22 cellular contexts compared by ENCODE assay signal in genomic region chr1:67333603-67334002, GRCh38. TPM values are rescaled to one million over a fixed set of nuclear protein-coding genes. Genes with fewer than 3 reads are reported as not detected.
DNase-seq lines count a peak whose midpoint lies in the region; ATAC-seq, FAIRE-seq and TF ChIP-seq lines count a peak whose summit lies in the region.
"Had no signal": no experiment of that assay in that cellular context is flagged by ENCODE, and none has a peak within 500 bp of the region (broad histone marks: within the 10 kb centered on the region; RNA-seq: fewer than 3 reads in every experiment).

No MANE protein-coding gene starts in this region.

- no peak overlapping the region for H3K4me3 ChIP-seq in OCI-LY3 (ENCODE audit: low read length)
- no peak overlapping the region; the same call in 1 of the 2 replicates for H3K4me3 ChIP-seq in GM12878
- H3K4me3 ChIP-seq in neural progenitor cell, result no peak overlapping the region
- H3K4me3 ChIP-seq: Peyer's patch, tibial nerve had no signal

- TF ChIP-seq RAD21 in GM12878 (IDR thresholded peaks at IDR 0.05; ENCODE audit: insufficient read depth, low read depth, low read length), result no peak

- no peak for ATAC-seq in GM12878

- WGBS in GM12878 (ENCODE audit: insufficient coverage, insufficient replicate concordance, low lambda C conversion rate, missing lambda C conversion rate), result 67% methylated on average over 3 of the region's 3 CpGs

- intact Hi-C loops in GM12878 (cut with micrococcal nuclease; ENCODE audit: unreplicated experiment), result loop anchor here (5.0 to 10.0 kb wide), 5 partner anchors 161 to 1049 kb away; partner anchors contain the start of gene GADD45A

- TF ChIP-seq CTCF in OCI-LY3 (IDR thresholded peaks at IDR 0.05; ENCODE audit: low read depth, low read length) (no peak), GM12878 (IDR thresholded peaks at IDR 0.05 in 2 of 3, conservative IDR thresholded peaks at IDR 0.05 in 1 of 3; ENCODE audit: control insufficient read depth in 2 of 3, extremely low read depth in 1 of 3, insufficient read depth in 1 of 3, low read depth in 3 of 3, low read length in 3 of 3) (no peak), neural progenitor cell (IDR thresholded peaks at IDR 0.05) (no peak)

- RAD21 ChIA-PET in GM12878 (lab: Charles Lee; ENCODE audit: unreplicated experiment), result interaction anchor here (0.6 to 3.1 kb wide), 11 partner anchors 10 to 895 kb away, joined by 3 to 21 read pairs (median 6); partner anchors contain the start of gene IL23R

- H3K36me3 ChIP-seq in OCI-LY3 (replicated peaks; ENCODE audit: low read depth, low read length) (no peaks in the 10 kb centered on the region), GM12878 (ENCODE audit: control insufficient read depth in 2 of 2, insufficient read depth in 2 of 2, low read length in 1 of 2) (no peaks in the 10 kb centered on the region), neural progenitor cell (no peaks in the 10 kb centered on the region)
- H3K36me3 ChIP-seq: Peyer's patch, tibial nerve had no signal

- H3K9me3 ChIP-seq in OCI-LY3 (ENCODE audit: insufficient read depth, low read length) (no peaks in the 10 kb centered on the region), GM12878 (replicated peaks; ENCODE audit: control insufficient read depth, insufficient read depth, low read length) (no peaks in the 10 kb centered on the region; the same call in 2 of the 3 replicates), neural progenitor cell (ENCODE audit: low read depth) (no peaks in the 10 kb centered on the region)
- H3K9me3 ChIP-seq: Peyer's patch, SK-N-SH, tibial nerve had no signal

- 0 out of 2 replicates have a peak overlapping the region, but pooled peaks have one; percentile 14 for H3K9ac ChIP-seq in OCI-LY3 (ENCODE audit: low read length)
- peak overlapping the region; percentile 15; the same call in 1 of the 2 replicates for H3K9ac ChIP-seq in GM12878 (ENCODE audit: control insufficient read depth, insufficient read depth, low read length)
- no peak overlapping the region for H3K9ac ChIP-seq in neural progenitor cell
- H3K9ac ChIP-seq: SK-N-SH had no signal

- H2AFZ ChIP-seq in OCI-LY3 (ENCODE audit: low read depth, low read length) (no peak overlapping the region), GM12878 (ENCODE audit: control insufficient read depth, low read depth, low read length) (no peak overlapping the region; the same call in 1 of the 2 replicates), neural progenitor cell (replicated peaks) (no peak overlapping the region)

- H3K4me1 ChIP-seq in OCI-LY3 (ENCODE audit: low read length) (peaks cover 39% of the 10 kb centered on the region), GM12878 (ENCODE audit: control insufficient read depth, insufficient read depth, low read length) (peaks cover 55% of the 10 kb centered on the region), neural progenitor cell (no peaks in the 10 kb centered on the region)
- H3K4me1 ChIP-seq: Peyer's patch, tibial nerve had no signal

- H3K36me3 Mint-ChIP-seq in activated T-cell treated with anti-CD3 and anti-CD28 coated beads, Interleukin-2, amount 50 U/mL, for 24 hours (ENCODE audit: low read depth), result peaks cover 93% of the 10 kb centered on the region
- no peaks in the 10 kb centered on the region for H3K36me3 Mint-ChIP-seq in neural progenitor cell
- H3K36me3 Mint-ChIP-seq: brain had no signal

- peaks cover 89% of the 10 kb centered on the region for H3K4me1 Mint-ChIP-seq in activated T-cell treated with anti-CD3 and anti-CD28 coated beads, Interleukin-2, amount 50 U/mL, for 24 hours (ENCODE audit: low read depth)
- H3K4me1 Mint-ChIP-seq in neural progenitor cell, result peaks cover 3% of the 10 kb centered on the region

- H4K20me1 ChIP-seq in OCI-LY3 (ENCODE audit: insufficient read depth, low read length) (no peaks in the 10 kb centered on the region), GM12878 (ENCODE audit: control insufficient read depth, insufficient read depth) (no peaks in the 10 kb centered on the region), neural progenitor cell (ENCODE audit: low read depth) (no peaks in the 10 kb centered on the region)

- peak overlapping the region; percentile 99 for H3K27ac Mint-ChIP-seq in activated T-cell treated with anti-CD3 and anti-CD28 coated beads, Interleukin-2, amount 50 U/mL, for 24 hours
- peak overlapping the region; percentile 4 for H3K27ac Mint-ChIP-seq in neural progenitor cell
- H3K27ac Mint-ChIP-seq: brain had no signal

- FAIRE-seq in GM12878 (lab: Jason Lieb, UNC), result no peak
- FAIRE-seq: endothelial cell of umbilical vein, frontal cortex, H54 had no signal

- in situ Hi-C loops in GM12878 (cut with MboI), result loop anchor here (10.0 to 25.0 kb wide), 2 partner anchors 421 to 1046 kb away; no protein-coding TSS in a partner anchor

- SMC1A ChIA-PET in GM12878 (lab: Charles Lee; ENCODE audit: uncharacterized antibody, unreplicated experiment), result interaction anchor here (0.7 to 6.0 kb wide), 15 partner anchors 8 to 280 kb away, joined by 3 to 57 read pairs (median 4); partner anchors contain the start of gene SLC35D1

- H3K4me2 ChIP-seq in OCI-LY3 (ENCODE audit: low read length), result peak overlapping the region; percentile 29
- peak overlapping the region; percentile 30; the same call in 1 of the 2 replicates for H3K4me2 ChIP-seq in GM12878 (ENCODE audit: control insufficient read depth, insufficient read depth)
- H3K4me2 ChIP-seq in neural progenitor cell, result no peak overlapping the region
- H3K4me2 ChIP-seq: SK-N-SH had no signal

- TF ChIP-seq POLR2A in GM12878 (IDR thresholded peaks at IDR 0.05; ENCODE audit: low read depth, low read length), result no peak

- H3K79me2 ChIP-seq in OCI-LY3 (ENCODE audit: low read length), result no peaks in the 10 kb centered on the region
- H3K79me2 ChIP-seq in GM12878 (ENCODE audit: control insufficient read depth, insufficient read depth, low read length), result no peaks in the 10 kb centered on the region
- H3K79me2 ChIP-seq in neural progenitor cell (ENCODE audit: low read depth), result no peaks in the 10 kb centered on the region

- TF ChIP-seq EP300 in GM12878 (IDR thresholded peaks at IDR 0.05; ENCODE audit: borderline replicate concordance in 1 of 2, control insufficient read depth in 1 of 2, low read depth in 2 of 2, low read length in 2 of 2), result no peak

- no TSS peak for BruUV-seq in GM12878 (replicated peaks; lab: Mats Ljungman, UMichigan)

- no peaks in the 10 kb centered on the region for H3K27me3 Mint-ChIP-seq in activated T-cell treated with anti-CD3 and anti-CD28 coated beads, Interleukin-2, amount 50 U/mL, for 24 hours
- H3K27me3 Mint-ChIP-seq in neural progenitor cell (ENCODE audit: insufficient read depth, low read depth), result peaks cover 2% of the 10 kb centered on the region
- H3K27me3 Mint-ChIP-seq: brain; CD4-positive, alpha-beta T cell had no signal

- H3F3A ChIP-seq in neural progenitor cell (ENCODE audit: low read depth), result no peaks in the 10 kb centered on the region

- H3K4me3 Mint-ChIP-seq in activated T-cell treated with anti-CD3 and anti-CD28 coated beads, Interleukin-2, amount 50 U/mL, for 24 hours, result peak overlapping the region; percentile 34
- H3K4me3 Mint-ChIP-seq in neural progenitor cell, result no peak overlapping the region
- H3K4me3 Mint-ChIP-seq: brain; CD4-positive, alpha-beta T cell had no signal

- H3K27me3 ChIP-seq in OCI-LY3 (ENCODE audit: low read depth, low read length) (no peaks in the 10 kb centered on the region), GM12878 (replicated peaks in 1 of 2; ENCODE audit: control insufficient read depth in 2 of 2, insufficient read depth in 2 of 2, low read length in 1 of 2) (peaks cover 0 to 2% of the 10 kb centered on the region in 2 experiments; a peak in 1 of 4 replicates), neural progenitor cell (no peaks in the 10 kb centered on the region)
- H3K27me3 ChIP-seq: Peyer's patch, tibial nerve had no signal

- POLR2A ChIA-PET in GM12878 (lab: Charles Lee), result interaction anchor here (0.6 to 1.1 kb wide), 5 partner anchors 9 to 433 kb away, joined by 3 to 6 read pairs (median 3); partner anchors contain the start of gene IL23R

- H3K9me3 Mint-ChIP-seq in activated T-cell treated with anti-CD3 and anti-CD28 coated beads, Interleukin-2, amount 50 U/mL, for 24 hours, result peaks cover 4% of the 10 kb centered on the region
- H3K9me3 Mint-ChIP-seq in neural progenitor cell, result no peaks in the 10 kb centered on the region
- H3K9me3 Mint-ChIP-seq: brain; CD4-positive, alpha-beta T cell had no signal

- CTCF ChIA-PET in GM12878 (lab: Yijun Ruan, JAX), result interaction anchor here (0.6 to 3.6 kb wide), 16 partner anchors 8 to 458 kb away, joined by 3 to 31 read pairs (median 4); no protein-coding TSS in a partner anchor

- no peak for DNase-seq in activated T-cell treated with anti-CD3 and anti-CD28 coated beads, Interleukin-2, amount 50 U/mL, for 24 hours
- DNase-seq in activated T-cell treated with anti-CD3 and anti-CD28 coated beads, Interleukin-2, amount 50 U/mL, for 48 hours, result no peak
- DNase-seq in GM12878 (ENCODE audit: low read depth, low spot score) (no peak), neural progenitor cell (ENCODE audit: low spot score) (no peak), 8988T (no peak), DMS79 treated with DMSO at 0.1 percent for 48 hours (lab: John Stamatoyannopoulos, UW) (no peak), NAMALWA (ENCODE audit: low spot score) (no peak)
- DNase-seq: ACHN; CD4-positive, alpha-beta T cell; cortex of kidney; DMS79; mesenchymal stem cell; NCI-H2227 treated with DMSO at 0.1 percent for 48 hours; Peyer's patch; SK-N-SH had no signal

- peak overlapping the region; percentile 80 for H3K27ac ChIP-seq in OCI-LY3 (ENCODE audit: low read length)
- H3K27ac ChIP-seq in GM12878 (ENCODE audit: control insufficient read depth, insufficient read depth), result peak overlapping the region; percentile 83
- no peak overlapping the region for H3K27ac ChIP-seq in neural progenitor cell
- H3K27ac ChIP-seq: tibial nerve had no signal

TF ChIP-seq in GM12878, 131 proteins besides CTCF, POLR2A, EP300 and RAD21 (continues in another document):
- no peak for TF ChIP-seq SREBF1 (IDR thresholded peaks at IDR 0.05; ENCODE audit: low read length)

RNA-seq across cellular contexts. Expression of gene IL12RB2, which starts 25.9 kb away (rescaled TPM):
- 1.1 and 1.7 TPM in 2 replicates for total RNA-seq in GM12878 (2013; cell fraction: nucleolus; rRNA removed)
- 0.85 and 1.1 TPM in 2 replicates for total RNA-seq in GM12878 (2014; rRNA removed)
- 0.60 and 1.1 TPM in 2 replicates for total RNA-seq in GM12878 (2014; rRNA removed; fragmentation: Illumina TruSeq; extraction: Trizol)
- 0.54 and 0.61 TPM in 2 replicates for total RNA-seq in GM12878 (2021)
- polyA plus RNA-seq in GM12878 (2011; ENCODE audit: low read depth), result 4.2 TPM
- polyA plus RNA-seq in GM12878 (2011; rRNA removed), result 0.15 and 0.27 TPM in 2 replicates
- polyA plus RNA-seq in GM12878 (2011; cell fraction: cytosol; rRNA removed), result 0.12 and 0.25 TPM in 2 replicates
- 0.64 and 0.92 TPM in 2 replicates for polyA plus RNA-seq in GM12878 (2011; cell fraction: nucleus; rRNA removed)
- 5.9 and 11.1 TPM in 2 replicates for polyA plus RNA-seq in GM12878 (2012)
- 0.73 and 1.1 TPM in 2 replicates for polyA plus RNA-seq in GM12878 (2014; fragmentation: Illumina TruSeq; extraction: Trizol)
- polyA plus RNA-seq in GM12878 (2014; fragmentation: Nextera tagmentation; extraction: Ambion mirVana), result under 1 TPM in 1 of 2 experiments, not detected in 1; 0.24 TPM
- polyA plus RNA-seq in GM12878 (2014; rRNA removed), result 0.24 and 0.96 TPM in 2 replicates
- polyA plus RNA-seq in GM12878 (2016; fragmentation: Nextera tagmentation; extraction: Ambion mirVana), result under 1 TPM; 0.52 to 0.69 TPM
- 0.41 and 0.73 TPM in 2 replicates for polyA minus RNA-seq in GM12878 (2011; rRNA and poly(A)+ RNA removed)
- polyA minus RNA-seq in GM12878 (2011; cell fraction: cytosol; rRNA and poly(A)+ RNA removed), result not detected in 2 replicates
- polyA minus RNA-seq in GM12878 (2011; cell fraction: nucleus; rRNA and poly(A)+ RNA removed), result 0.36 and 0.86 TPM in 2 replicates
- 0.06 and 0.25 TPM in 2 replicates for total RNA-seq in neural progenitor cell (ENCODE audit: low replicate concordance)
- polyA plus RNA-seq: endothelial cell of umbilical vein, neural cell, SK-N-SH had no signal
